In the genomic region with DNA sequence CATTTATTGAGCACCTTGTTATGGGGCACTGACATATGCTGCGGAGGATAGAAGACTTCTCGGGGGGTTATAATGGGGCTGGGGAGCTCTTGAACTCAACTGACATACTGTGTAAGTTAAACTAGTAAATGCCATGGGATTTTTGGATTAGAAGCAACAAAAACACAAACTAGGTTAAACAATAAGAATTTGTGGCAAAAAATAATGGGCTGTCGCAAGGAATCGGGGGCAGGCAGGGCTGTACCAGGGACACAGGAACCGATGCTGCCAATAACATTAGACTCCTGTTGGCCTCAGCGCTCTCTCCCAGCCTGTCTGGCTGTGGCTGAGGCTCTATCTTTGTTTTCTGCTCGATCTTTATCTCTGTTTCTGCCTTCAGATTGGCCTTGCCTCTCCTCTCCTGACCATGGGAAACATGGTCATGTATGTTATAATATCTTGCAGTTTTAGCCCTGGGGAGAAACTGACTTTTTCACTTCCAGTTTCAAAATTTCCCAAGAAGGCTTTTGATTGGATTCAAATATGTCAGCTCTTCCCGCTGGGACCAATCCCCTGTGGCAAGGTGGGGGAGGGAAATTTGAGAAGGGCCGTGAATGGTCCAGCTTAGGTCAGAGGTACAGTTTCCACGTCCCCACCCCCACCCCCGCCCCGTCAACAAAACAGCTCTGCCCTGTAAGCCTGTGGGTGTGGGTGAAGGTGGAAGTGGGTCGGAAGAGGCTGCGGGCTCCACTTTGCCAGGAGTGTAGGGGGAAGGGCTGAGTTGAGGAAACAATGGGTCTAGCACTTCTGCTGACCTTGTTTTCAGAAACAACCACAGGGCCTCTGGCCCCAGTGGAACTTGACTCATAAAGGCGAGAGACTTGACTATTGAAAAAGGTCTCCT, we compare ENCODE assay signal across 8 cellular contexts.
DNase-seq lines count a peak whose midpoint lies in the region; ATAC-seq and TF ChIP-seq lines count a peak whose summit lies in the region.

No MANE protein-coding gene starts in this region.

- H3K4me1 Mint-ChIP-seq in activated CD8-positive, alpha-beta T cell treated with anti-CD3 and anti-CD28 coated beads for 36 hours (ENCODE audit: low read depth): peaks cover 53% of the 10 kb centered on the region
- peaks cover 60% of the 10 kb centered on the region for H3K4me1 Mint-ChIP-seq in endodermal cell

- H3K9me3 Mint-ChIP-seq in activated CD8-positive, alpha-beta T cell treated with anti-CD3 and anti-CD28 coated beads for 36 hours: peaks cover 2% of the 10 kb centered on the region
- H3K9me3 Mint-ChIP-seq in endodermal cell: no peaks in the 10 kb centered on the region

- peak overlapping the region; percentile 65 for H3K4me3 Mint-ChIP-seq in activated CD8-positive, alpha-beta T cell treated with anti-CD3 and anti-CD28 coated beads for 36 hours
- H3K4me3 Mint-ChIP-seq in endodermal cell: peak overlapping the region; percentile 48

- no peaks in the 10 kb centered on the region for H3K27me3 Mint-ChIP-seq in activated CD8-positive, alpha-beta T cell treated with anti-CD3 and anti-CD28 coated beads for 36 hours
- H3K27me3 Mint-ChIP-seq in endodermal cell (ENCODE audit: insufficient read depth): no peaks in the 10 kb centered on the region

- POLR2A ChIA-PET in activated CD8-positive, alpha-beta T cell treated with anti-CD3 and anti-CD28 coated beads for 36 hours (lab: Charles Lee): interaction anchor here (1.1 to 5.2 kb wide), 8 partner anchors 11 to 306 kb away, joined by 3 to 111 read pairs (median 8); partner anchors contain the start of gene TBL1XR1

- ATAC-seq in HG02981 (IDR thresholded peaks at IDR 0.05; ENCODE audit: unreplicated experiment): peak; percentile 48
- ATAC-seq in activated CD8-positive, alpha-beta T cell treated with anti-CD3 and anti-CD28 coated beads for 36 hours: peak; percentile 58

- no peak for TF ChIP-seq CTCF in activated CD8-positive, alpha-beta T cell treated with anti-CD3 and anti-CD28 coated beads for 36 hours (IDR thresholded peaks at IDR 0.05)
- no peak for TF ChIP-seq CTCF in endodermal cell (conservative IDR thresholded peaks at IDR 0.05)

- no peaks in the 10 kb centered on the region for H3K36me3 Mint-ChIP-seq in activated CD8-positive, alpha-beta T cell treated with anti-CD3 and anti-CD28 coated beads for 36 hours (ENCODE audit: low read depth)
- H3K36me3 Mint-ChIP-seq in endodermal cell (ENCODE audit: low read depth): no peaks in the 10 kb centered on the region

- CTCF ChIA-PET in activated CD8-positive, alpha-beta T cell treated with anti-CD3 and anti-CD28 coated beads for 36 hours (lab: Charles Lee): interaction anchor here (1.0 to 1.5 kb wide), 3 partner anchors 12 to 160 kb away, joined by 3 to 6 read pairs (median 4); no protein-coding TSS in a partner anchor

- peak overlapping the region; percentile 95 for H3K27ac ChIP-seq in endodermal cell (ENCODE audit: low read depth, low read length)

- peaks cover 35% of the 10 kb centered on the region for H3K4me1 ChIP-seq in endodermal cell (ENCODE audit: control insufficient read depth, insufficient read depth, low read length)

- H3K27ac Mint-ChIP-seq in activated CD8-positive, alpha-beta T cell treated with anti-CD3 and anti-CD28 coated beads for 36 hours: peak overlapping the region; percentile 96
- peak overlapping the region; percentile 97 for H3K27ac Mint-ChIP-seq in endodermal cell

- H3K27me3 ChIP-seq in endodermal cell (ENCODE audit: control insufficient read depth, insufficient read depth, low read length, poor library complexity, severe bottlenecking): no peaks in the 10 kb centered on the region

- H3K9ac ChIP-seq in endodermal cell (ENCODE audit: extremely low read depth, low read length, poor library complexity, severe bottlenecking): peak overlapping the region; percentile 80

- 16 to 24% methylated on average over 8 to 14 of the region's 15 CpGs for WGBS in endodermal cell (ENCODE audit: insufficient coverage in 1 of 2, insufficient read length in 1 of 2), 2 experiments

- intact Hi-C loops in activated CD8-positive, alpha-beta T cell treated with anti-CD3 and anti-CD28 coated beads for 36 hours (cut with micrococcal nuclease): loop anchor here (1.0 to 5.0 kb wide), 2 partner anchors 20 to 41 kb away; no protein-coding TSS in a partner anchor

- H3K4me3 ChIP-seq in endodermal cell (ENCODE audit: low read length): peak overlapping the region; percentile 53

- H3K36me3 ChIP-seq in endodermal cell (ENCODE audit: control insufficient read depth, insufficient read depth, low read length): no peaks in the 10 kb centered on the region

- peak; percentile 88 for DNase-seq in NK-92 treated with Interleukin-12 subunit alpha and Interleukin-12 subunit beta, amount 100 ng/mL, for 24 hours (lab: John Stamatoyannopoulos, UW)
- DNase-seq in NK-92 (lab: John Stamatoyannopoulos, UW; ENCODE audit: unreplicated experiment) (no peak), NCI-H69 (lab: John Stamatoyannopoulos, UW) (peak; percentile 95), endodermal cell (peak; percentile 93), midbrain (lab: John Stamatoyannopoulos, UW) (peak; percentile 54)
- DNase-seq in activated CD8-positive, alpha-beta T cell treated with anti-CD3 and anti-CD28 coated beads for 36 hours: peak; percentile 82
- DNase-seq in stimulated activated naive CD4-positive, alpha-beta T cell (lab: John Stamatoyannopoulos, UW): peak in 4 of 6 experiments; percentile 3 to 52 (median 18)

- no peaks in the 10 kb centered on the region for H3K9me3 ChIP-seq in endodermal cell (ENCODE audit: control insufficient read depth, low read length)
